Comparison of ENCODE assay signal across 16 cellular contexts in genomic region chr2:186101603-186102002, GRCh38.
"Had no signal": no experiment of that assay in that cellular context is flagged by ENCODE, and none has a peak within 500 bp of the region (broad histone marks: within the 10 kb centered on the region; RNA-seq: fewer than 3 reads in every experiment).

No MANE protein-coding gene starts in this region.

- H3K9me3 Mint-ChIP-seq: activated B cell treated with CpG ODN at 0.5 μM for 24 hours; activated CD4-positive, alpha-beta T cell treated with anti-CD3 and anti-CD28 coated beads, Interleukin-2, amount 10 ng/mL, durations not matched to agents 24 days and 14 days; activated naive CD8-positive, alpha-beta T cell treated with anti-CD3 and anti-CD28 coated beads, Interleukin-2, amount 50 U/mL, for 24 hours; activated T-helper 1 cell treated with anti-CD3 and anti-CD28 coated beads, Interleukin-12 subunit alpha, Interleukin-12 subunit beta, Interleukin-2, Interleukin-4 antibody, amounts not matched to agents 30 ng/mL and 10 ng/mL and 1 ng/mL, durations not matched to agents 14 hours and 24 hours and 36 hours; dendritic cell treated with granulocyte-macrophage colony-stimulating factor and Interleukin-4, amounts not matched to agents 40 ng/mL and 50 ng/mL, for 4 days; stimulated activated memory B cell treated with anti-CD40 and anti-IgM and Interleukin-4, amounts not matched to agents 10 μg/mL and 1 μg/mL and 100 μg/mL, for 72 hours; T-helper 1 cell treated with Interleukin-12 subunit alpha and Interleukin-12 subunit beta and Interleukin-4 antibody, amounts not matched to agents 30 μg/mL and 1 μg/mL, for 36 hours had no signal

- DNase-seq: activated B cell treated with CpG ODN at 0.5 μM for 24 hours; activated CD4-positive, alpha-beta T cell treated with anti-CD3 and anti-CD28 coated beads, Interleukin-2, amount 10 ng/mL, durations not matched to agents 24 days and 14 days; activated naive CD4-positive, alpha-beta T cell; activated naive CD8-positive, alpha-beta T cell treated with anti-CD3 and anti-CD28 coated beads, Interleukin-2, amount 50 U/mL, for 24 hours; mucosa of descending colon; naive thymus-derived CD8-positive, alpha-beta T cell; posterior cingulate gyrus; spleen; stimulated activated CD4-positive, alpha-beta T cell treated with anti-CD3 and anti-CD28 coated beads, Interleukin-1b, Interleukin-23, amount 100 ng/mL, for 48 hours had no signal

- H3K27ac Mint-ChIP-seq: activated B cell treated with CpG ODN at 0.5 μM for 24 hours; activated CD4-positive, alpha-beta T cell treated with anti-CD3 and anti-CD28 coated beads, Interleukin-2, amount 10 ng/mL, durations not matched to agents 24 days and 14 days; activated naive CD8-positive, alpha-beta T cell treated with anti-CD3 and anti-CD28 coated beads, Interleukin-2, amount 50 U/mL, for 24 hours; activated T-helper 1 cell treated with anti-CD3 and anti-CD28 coated beads, Interleukin-12 subunit alpha, Interleukin-12 subunit beta, Interleukin-2, Interleukin-4 antibody, amounts not matched to agents 30 ng/mL and 10 ng/mL and 1 ng/mL, durations not matched to agents 14 hours and 24 hours and 36 hours; dendritic cell treated with granulocyte-macrophage colony-stimulating factor and Interleukin-4, amounts not matched to agents 40 ng/mL and 50 ng/mL, for 4 days; naive thymus-derived CD8-positive, alpha-beta T cell; stimulated activated memory B cell treated with anti-CD40 and anti-IgM and Interleukin-4, amounts not matched to agents 10 μg/mL and 1 μg/mL and 100 μg/mL, for 72 hours; T-helper 1 cell treated with Interleukin-12 subunit alpha and Interleukin-12 subunit beta and Interleukin-4 antibody, amounts not matched to agents 30 μg/mL and 1 μg/mL, for 36 hours had no signal

- H3K27ac ChIP-seq: neutrophil, spleen, tibial nerve had no signal

- H3K36me3 ChIP-seq: neutrophil, spleen, tibial nerve had no signal

- H3K4me3 ChIP-seq: mucosa of descending colon, spleen, tibial nerve had no signal

- H3K36me3 Mint-ChIP-seq: stimulated activated memory B cell treated with anti-CD40 and anti-IgM and Interleukin-4, amounts not matched to agents 10 μg/mL and 1 μg/mL and 100 μg/mL, for 72 hours had no signal

- H3K9me3 ChIP-seq: mucosa of descending colon, neutrophil, spleen, tibial nerve had no signal

- ATAC-seq: activated naive CD8-positive, alpha-beta T cell treated with anti-CD3 and anti-CD28 coated beads, Interleukin-2, amount 50 U/mL, for 24 hours; mucosa of descending colon; naive thymus-derived CD8-positive, alpha-beta T cell; stimulated activated memory B cell treated with anti-CD40 and anti-IgM and Interleukin-4, amounts not matched to agents 10 μg/mL and 1 μg/mL and 100 μg/mL, for 72 hours had no signal

- H3K27me3 ChIP-seq: neutrophil, spleen, tibial nerve had no signal

- H3K4me3 Mint-ChIP-seq: activated B cell treated with CpG ODN at 0.5 μM for 24 hours; activated CD4-positive, alpha-beta T cell treated with anti-CD3 and anti-CD28 coated beads, Interleukin-2, amount 10 ng/mL, durations not matched to agents 24 days and 14 days; activated naive CD8-positive, alpha-beta T cell treated with anti-CD3 and anti-CD28 coated beads, Interleukin-2, amount 50 U/mL, for 24 hours; activated T-helper 1 cell treated with anti-CD3 and anti-CD28 coated beads, Interleukin-12 subunit alpha, Interleukin-12 subunit beta, Interleukin-2, Interleukin-4 antibody, amounts not matched to agents 30 ng/mL and 10 ng/mL and 1 ng/mL, durations not matched to agents 14 hours and 24 hours and 36 hours; central memory CD8-positive, alpha-beta T cell; dendritic cell treated with granulocyte-macrophage colony-stimulating factor and Interleukin-4, amounts not matched to agents 40 ng/mL and 50 ng/mL, for 4 days; naive thymus-derived CD8-positive, alpha-beta T cell; stimulated activated memory B cell treated with anti-CD40 and anti-IgM and Interleukin-4, amounts not matched to agents 10 μg/mL and 1 μg/mL and 100 μg/mL, for 72 hours; T-helper 1 cell treated with Interleukin-12 subunit alpha and Interleukin-12 subunit beta and Interleukin-4 antibody, amounts not matched to agents 30 μg/mL and 1 μg/mL, for 36 hours had no signal

- H3K4me1 Mint-ChIP-seq: activated B cell treated with CpG ODN at 0.5 μM for 24 hours; activated CD4-positive, alpha-beta T cell treated with anti-CD3 and anti-CD28 coated beads, Interleukin-2, amount 10 ng/mL, durations not matched to agents 24 days and 14 days; activated naive CD8-positive, alpha-beta T cell treated with anti-CD3 and anti-CD28 coated beads, Interleukin-2, amount 50 U/mL, for 24 hours; central memory CD8-positive, alpha-beta T cell; naive thymus-derived CD8-positive, alpha-beta T cell; stimulated activated memory B cell treated with anti-CD40 and anti-IgM and Interleukin-4, amounts not matched to agents 10 μg/mL and 1 μg/mL and 100 μg/mL, for 72 hours had no signal

- H3K27me3 Mint-ChIP-seq: activated B cell treated with CpG ODN at 0.5 μM for 24 hours; activated CD4-positive, alpha-beta T cell treated with anti-CD3 and anti-CD28 coated beads, Interleukin-2, amount 10 ng/mL, durations not matched to agents 24 days and 14 days; activated naive CD8-positive, alpha-beta T cell treated with anti-CD3 and anti-CD28 coated beads, Interleukin-2, amount 50 U/mL, for 24 hours; central memory CD8-positive, alpha-beta T cell; dendritic cell treated with granulocyte-macrophage colony-stimulating factor and Interleukin-4, amounts not matched to agents 40 ng/mL and 50 ng/mL, for 4 days; naive thymus-derived CD8-positive, alpha-beta T cell; stimulated activated memory B cell treated with anti-CD40 and anti-IgM and Interleukin-4, amounts not matched to agents 10 μg/mL and 1 μg/mL and 100 μg/mL, for 72 hours had no signal
